In genomic region chr4:23241408-23241807, GRCh38 we compare ENCODE assay signal across 27 cellular contexts.
"Had no signal": no experiment of that assay in that cellular context is flagged by ENCODE, and none has a peak within 500 bp of the region (broad histone marks: within the 10 kb centered on the region; RNA-seq: fewer than 3 reads in every experiment).

No MANE protein-coding gene starts in this region.

- H3K27ac ChIP-seq: colonic mucosa, coronary artery, dorsolateral prefrontal cortex, epithelial cell of prostate, esophagus muscularis mucosa, foreskin keratinocyte, gastrocnemius medialis, gastroesophageal sphincter, heart left ventricle had no signal

- H3K4me1 ChIP-seq: colonic mucosa, foreskin keratinocyte, gastroesophageal sphincter had no signal

- FAIRE-seq: colon, endometrium, endothelial cell of umbilical vein, frontal cortex had no signal

- H3K27me3 ChIP-seq: colonic mucosa, dorsolateral prefrontal cortex, esophagus muscularis mucosa, foreskin keratinocyte, gastrocnemius medialis, gastroesophageal sphincter, heart left ventricle had no signal

- H3K36me3 ChIP-seq: colonic mucosa, esophagus muscularis mucosa, gastrocnemius medialis, gastroesophageal sphincter, heart left ventricle had no signal

- H3K27me3 Mint-ChIP-seq: dendritic cell treated with granulocyte-macrophage colony-stimulating factor and Interleukin-4, amounts not matched to agents 40 ng/mL and 50 ng/mL, for 4 days; effector memory CD8-positive, alpha-beta T cell had no signal

- DNase-seq: colonic mucosa; cortex of kidney; dermis blood vessel endothelial cell; dorsolateral prefrontal cortex; effector CD4-positive, alpha-beta T cell; effector CD8-positive, alpha-beta T cell; effector memory CD4-positive, alpha-beta T cell; effector memory CD8-positive, alpha-beta T cell; endodermal cell; erythroblast; foreskin fibroblast; foreskin keratinocyte; foreskin melanocyte; gastrocnemius medialis; glutamatergic neuron; head of caudate nucleus; heart left ventricle had no signal

- H3K4me3 Mint-ChIP-seq: dendritic cell treated with granulocyte-macrophage colony-stimulating factor and Interleukin-4, amounts not matched to agents 40 ng/mL and 50 ng/mL, for 4 days; effector memory CD8-positive, alpha-beta T cell; endodermal cell had no signal

- H3K9me3 Mint-ChIP-seq: dendritic cell treated with granulocyte-macrophage colony-stimulating factor and Interleukin-4, amounts not matched to agents 40 ng/mL and 50 ng/mL, for 4 days; endodermal cell had no signal

- H3K4me3 ChIP-seq: colonic mucosa, coronary artery, dorsolateral prefrontal cortex, esophagus muscularis mucosa, gastrocnemius medialis, gastroesophageal sphincter, heart left ventricle had no signal

- ATAC-seq: effector memory CD8-positive, alpha-beta T cell; esophagus mucosa; foreskin keratinocyte; gastrocnemius medialis; gastroesophageal sphincter; heart left ventricle had no signal

- H3K9me3 ChIP-seq: colonic mucosa, esophagus muscularis mucosa, gastrocnemius medialis, gastroesophageal sphincter, heart left ventricle had no signal

- H3K27ac Mint-ChIP-seq: dendritic cell treated with granulocyte-macrophage colony-stimulating factor and Interleukin-4, amounts not matched to agents 40 ng/mL and 50 ng/mL, for 4 days; effector memory CD8-positive, alpha-beta T cell had no signal
